In genomic region chr16:1723450-1724147, GRCh38 we compare ENCODE assay signal across 8 cellular contexts. TPM values are rescaled to one million over a fixed set of nuclear protein-coding genes. Genes with fewer than 3 reads are reported as not detected.
DNase-seq lines count a peak whose midpoint lies in the region; ATAC-seq, FAIRE-seq and TF ChIP-seq lines count a peak whose summit lies in the region.

No MANE protein-coding gene starts in this region.

- FAIRE-seq in HTR-8/SVneo (lab: Jason Lieb, UNC): no peak

- ATAC-seq in HG03095 (IDR thresholded peaks at IDR 0.05; ENCODE audit: unreplicated experiment): no peak

- H3K27me3 Mint-ChIP-seq in mesothelial cell of epicardium (ENCODE audit: low read depth): no peaks in the 10 kb centered on the region
- H3K27me3 Mint-ChIP-seq in type B pancreatic cell: no peaks in the 10 kb centered on the region

- H3K4me1 Mint-ChIP-seq in mesothelial cell of epicardium (peaks cover 3% of the 10 kb centered on the region), type B pancreatic cell (ENCODE audit: unreplicated experiment) (peaks cover 14% of the 10 kb centered on the region)

- DNase-seq in COR-L47 (lab: John Stamatoyannopoulos, UW): peak; percentile 13
- DNase-seq in HTR-8/SVneo (ENCODE audit: insufficient read length, low spot score): peak; percentile 53
- DNase-seq in UCSD-AML1 (lab: John Stamatoyannopoulos, UW; ENCODE audit: unreplicated experiment): peak; percentile 17
- peak; percentile 36 for DNase-seq in dedifferentiated amniotic fluid mesenchymal stem cell (ENCODE audit: extremely low spot score)
- DNase-seq in mesothelial cell of epicardium (ENCODE audit: low spot score in 2 of 2, unreplicated experiment in 2 of 2): peak in 1 of 2 experiments; percentile 65
- DNase-seq in type B pancreatic cell (ENCODE audit: extremely low spot score, unreplicated experiment): no peak
- no peak for DNase-seq in NCI-H1436 (lab: John Stamatoyannopoulos, UW)

- H3K27ac Mint-ChIP-seq in mesothelial cell of epicardium: no peak overlapping the region
- H3K27ac Mint-ChIP-seq in type B pancreatic cell: peak overlapping the region; percentile 62

- TF ChIP-seq CTCF in mesothelial cell of epicardium (IDR thresholded peaks at IDR 0.05; ENCODE audit: unreplicated experiment): peak; percentile 80
- peak; percentile 83 for TF ChIP-seq CTCF in type B pancreatic cell (conservative IDR thresholded peaks at IDR 0.05)

- H3K36me3 Mint-ChIP-seq in mesothelial cell of epicardium (peaks cover 11% of the 10 kb centered on the region), type B pancreatic cell (peaks cover 15% of the 10 kb centered on the region)

- no peaks in the 10 kb centered on the region for H3K9me3 Mint-ChIP-seq in mesothelial cell of epicardium
- H3K9me3 Mint-ChIP-seq in type B pancreatic cell: no peaks in the 10 kb centered on the region

- no peak overlapping the region for H3K4me3 Mint-ChIP-seq in mesothelial cell of epicardium
- no peak overlapping the region for H3K4me3 Mint-ChIP-seq in type B pancreatic cell

RNA-seq across cellular contexts. Expression of gene MAPK8IP3, which starts 17.6 kb away (rescaled TPM):
- total RNA-seq in mesothelial cell of epicardium: 162 to 182 TPM (median 162 TPM) in 3 replicates
- 50.4 and 97.5 TPM in 2 replicates for total RNA-seq in type B pancreatic cell (ENCODE audit: low replicate concordance)

RNA-seq across cellular contexts. Expression of gene JPT2, which starts 45.5 kb away (rescaled TPM):
- 72.9 to 78.3 TPM (median 73.9 TPM) in 3 replicates for total RNA-seq in mesothelial cell of epicardium
- 116 and 132 TPM in 2 replicates for total RNA-seq in type B pancreatic cell (ENCODE audit: low replicate concordance)

RNA-seq across cellular contexts. Expression of gene NME3, which starts 47.7 kb away (rescaled TPM):
- 56.6 to 58.4 TPM (median 57.7 TPM) in 3 replicates for total RNA-seq in mesothelial cell of epicardium
- 54.0 and 55.9 TPM in 2 replicates for total RNA-seq in type B pancreatic cell (ENCODE audit: low replicate concordance)

RNA-seq across cellular contexts. Expression of gene EME2, which starts 49.0 kb away (rescaled TPM):
- 32.3 to 41.5 TPM (median 35.2 TPM) in 3 replicates for total RNA-seq in mesothelial cell of epicardium
- total RNA-seq in type B pancreatic cell (ENCODE audit: low replicate concordance): 26.9 and 35.9 TPM in 2 replicates

RNA-seq across cellular contexts. Expression of gene MRPS34, which starts 49.3 kb away (rescaled TPM):
- total RNA-seq in mesothelial cell of epicardium: 62.2 to 65.3 TPM (median 63.9 TPM) in 3 replicates
- 95.5 and 97.9 TPM in 2 replicates for total RNA-seq in type B pancreatic cell (ENCODE audit: low replicate concordance)

Comparison
In these comparisons a context has a peak if more than half of its experiments do, and no peak if none do; other contexts are left out.
1. DNase-seq: peak in COR-L47 (single experiment), HTR-8/SVneo (single experiment), UCSD-AML1 (single experiment) and dedifferentiated amniotic fluid mesenchymal stem cell (single experiment); none in type B pancreatic cell (single experiment) and NCI-H1436 (single experiment).